In the genomic region with DNA sequence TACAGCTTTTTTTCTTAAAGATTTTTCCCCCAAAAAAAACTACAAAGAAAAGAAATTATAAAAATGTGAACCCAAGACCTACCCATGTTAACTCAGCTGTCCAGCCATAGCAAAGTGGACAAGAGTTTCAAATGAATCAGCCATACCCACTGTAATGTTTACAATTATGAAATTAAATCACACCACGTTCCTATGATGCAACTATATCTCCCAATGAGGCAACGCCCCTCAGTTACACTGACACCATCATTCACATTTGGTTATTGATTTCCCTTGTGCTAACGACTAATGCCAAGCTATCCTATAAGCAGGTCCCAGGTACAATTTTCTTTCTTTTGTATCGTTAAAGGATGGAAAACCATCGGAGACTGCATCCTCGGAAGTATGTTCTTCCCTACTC, we compare ENCODE assay signal across 17 cellular contexts.
DNase-seq lines count a peak whose midpoint lies in the region; ATAC-seq lines count a peak whose summit lies in the region.
"Had no signal": no experiment of that assay in that cellular context is flagged by ENCODE, and none has a peak within 500 bp of the region (broad histone marks: within the 10 kb centered on the region; RNA-seq: fewer than 3 reads in every experiment).

No MANE protein-coding gene starts in this region.

- H3K4me1 Mint-ChIP-seq in activated naive CD4-positive, alpha-beta T cell treated with anti-CD3 and anti-CD28 coated beads, Interleukin-2, amount 50 U/mL, for 24 hours = peaks cover 22% of the 10 kb centered on the region
- H3K4me1 Mint-ChIP-seq in activated T-helper 17 cell treated with anti-CD3 and anti-CD28 coated beads, Interleukin-2, amount 50 U/mL, for 72 hours = peaks cover 31% of the 10 kb centered on the region

- H3K9me3 Mint-ChIP-seq in activated naive CD4-positive, alpha-beta T cell treated with anti-CD3 and anti-CD28 coated beads, Interleukin-2, amount 50 U/mL, for 24 hours = no peaks in the 10 kb centered on the region
- H3K9me3 Mint-ChIP-seq in activated T-helper 17 cell treated with anti-CD3 and anti-CD28 coated beads, Interleukin-2, amount 50 U/mL, for 72 hours = no peaks in the 10 kb centered on the region

- no peak for DNase-seq in activated naive CD4-positive, alpha-beta T cell treated with Interleukin-2 at 50 U/mL for 16 hours
- peak; percentile 51 for DNase-seq in iris pigment epithelial cell (ENCODE audit: low read depth)
- no peak for DNase-seq in occipital lobe (lab: John Stamatoyannopoulos, UW)
- no peak for DNase-seq in pons (ENCODE audit: low spot score)
- DNase-seq in SKM-1 (lab: John Stamatoyannopoulos, UW; ENCODE audit: unreplicated experiment) = no peak
- no peak for DNase-seq in nucleus accumbens (lab: John Stamatoyannopoulos, UW)
- DNase-seq: activated CD8-positive, alpha-beta memory T cell treated with anti-CD3 and anti-CD28 coated beads for 24 hours; activated effector memory CD4-positive, alpha-beta T cell treated with anti-CD3 and anti-CD28 coated beads, Interleukin-2, amount 50 U/mL, for 16 hours; DND-41; mesenchymal stem cell; MV-4-11; NCI-H2081 treated with DMSO at 0.1 percent for 48 hours; NCI-H524; stimulated activated naive CD8-positive, alpha-beta T cell treated with anti-CD3 and anti-CD28 coated beads, Interleukin-15, Interleukin-2, amounts not matched to agents 100 U/mL and 50 U/mL, for 24 hours had no signal

- H3K36me3 Mint-ChIP-seq in activated naive CD4-positive, alpha-beta T cell treated with anti-CD3 and anti-CD28 coated beads, Interleukin-2, amount 50 U/mL, for 24 hours = no peaks in the 10 kb centered on the region
- H3K36me3 Mint-ChIP-seq in activated T-helper 17 cell treated with anti-CD3 and anti-CD28 coated beads, Interleukin-2, amount 50 U/mL, for 72 hours (ENCODE audit: low read depth) = peaks cover 34% of the 10 kb centered on the region

- no peak overlapping the region for H3K27ac Mint-ChIP-seq in activated naive CD4-positive, alpha-beta T cell treated with anti-CD3 and anti-CD28 coated beads, Interleukin-2, amount 50 U/mL, for 24 hours
- H3K27ac Mint-ChIP-seq in activated T-helper 17 cell treated with anti-CD3 and anti-CD28 coated beads, Interleukin-2, amount 50 U/mL, for 72 hours = peak overlapping the region; percentile 91

- no peak for ATAC-seq in activated T-helper 17 cell treated with anti-CD3 and anti-CD28 coated beads, Interleukin-2, amount 50 U/mL, for 72 hours (replicated peaks)
- ATAC-seq: sciatic nerve; stimulated activated naive CD8-positive, alpha-beta T cell treated with anti-CD3 and anti-CD28 coated beads, Interleukin-15, Interleukin-2, amounts not matched to agents 100 U/mL and 50 U/mL, for 24 hours had no signal

- no peaks in the 10 kb centered on the region for H3K27me3 Mint-ChIP-seq in activated naive CD4-positive, alpha-beta T cell treated with anti-CD3 and anti-CD28 coated beads, Interleukin-2, amount 50 U/mL, for 24 hours
- H3K27me3 Mint-ChIP-seq in activated T-helper 17 cell treated with anti-CD3 and anti-CD28 coated beads, Interleukin-2, amount 50 U/mL, for 72 hours = no peaks in the 10 kb centered on the region

- H3K4me3 Mint-ChIP-seq in activated naive CD4-positive, alpha-beta T cell treated with anti-CD3 and anti-CD28 coated beads, Interleukin-2, amount 50 U/mL, for 24 hours = peak overlapping the region; percentile 57
- H3K4me3 Mint-ChIP-seq in activated T-helper 17 cell treated with anti-CD3 and anti-CD28 coated beads, Interleukin-2, amount 50 U/mL, for 72 hours = peak overlapping the region; percentile 90
